ENCODE assay signal across 25 cellular contexts in genomic region chr15:95013379-95013778, GRCh38.
"Had no signal": no experiment of that assay in that cellular context is flagged by ENCODE, and none has a peak within 500 bp of the region (broad histone marks: within the 10 kb centered on the region; RNA-seq: fewer than 3 reads in every experiment).

No MANE protein-coding gene starts in this region.

- H3K27ac ChIP-seq: breast epithelium, SJSA1 had no signal

- ATAC-seq: activated CD4-positive, CD25-positive, alpha-beta regulatory T cell treated with anti-CD3 and anti-CD28 coated beads, Interleukin-2, amount 50 U/mL, for 24 hours; activated CD8-positive, alpha-beta T cell treated with anti-CD3 and anti-CD28 coated beads, Interleukin-2, amount 10 ng/mL, durations not matched to agents 7 days and 5 days; Panc1 had no signal

- H3K9me3 ChIP-seq: breast epithelium had no signal

- H3K27ac Mint-ChIP-seq: activated CD8-positive, alpha-beta T cell treated with anti-CD3 and anti-CD28 coated beads, Interleukin-2, amount 10 ng/mL, durations not matched to agents 7 days and 5 days; activated naive CD4-positive, alpha-beta T cell treated with anti-CD3 and anti-CD28 coated beads, Interleukin-2, amount 50 U/mL, for 24 hours; activated T-cell treated with anti-CD3 and anti-CD28 coated beads, Interleukin-2, amount 50 U/mL, for 24 hours; activated T-helper 1 cell treated with anti-CD3 and anti-CD28 coated beads, Interleukin-12 subunit alpha, Interleukin-12 subunit beta, Interleukin-2, Interleukin-4 antibody, amounts not matched to agents 30 ng/mL and 10 ng/mL and 1 ng/mL, durations not matched to agents 14 hours and 24 hours and 36 hours; IgD-negative memory B cell; T-helper 1 cell treated with Interleukin-12 subunit alpha and Interleukin-12 subunit beta and Interleukin-4 antibody, amounts not matched to agents 30 μg/mL and 1 μg/mL, for 36 hours had no signal

- H3K36me3 Mint-ChIP-seq: activated naive CD4-positive, alpha-beta T cell treated with anti-CD3 and anti-CD28 coated beads, Interleukin-2, amount 50 U/mL, for 24 hours; IgD-negative memory B cell had no signal

- H3K4me3 ChIP-seq: breast epithelium, SJSA1 had no signal

- H3K36me3 ChIP-seq: breast epithelium, SJSA1 had no signal

- H3K4me1 ChIP-seq: breast epithelium, SJSA1 had no signal

- H3K9me3 Mint-ChIP-seq: activated naive CD4-positive, alpha-beta T cell treated with anti-CD3 and anti-CD28 coated beads, Interleukin-2, amount 50 U/mL, for 24 hours; activated T-cell treated with anti-CD3 and anti-CD28 coated beads, Interleukin-2, amount 50 U/mL, for 24 hours; T-helper 1 cell treated with Interleukin-12 subunit alpha and Interleukin-12 subunit beta and Interleukin-4 antibody, amounts not matched to agents 30 μg/mL and 1 μg/mL, for 36 hours had no signal

- H3K27me3 Mint-ChIP-seq: IgD-negative memory B cell had no signal

- H3K4me1 Mint-ChIP-seq: activated naive CD4-positive, alpha-beta T cell treated with anti-CD3 and anti-CD28 coated beads, Interleukin-2, amount 50 U/mL, for 24 hours; IgD-negative memory B cell had no signal

- DNase-seq: activated CD4-positive, alpha-beta T cell treated with anti-CD3 and anti-CD28 coated beads for 4 hours; activated CD8-positive, alpha-beta T cell treated with anti-CD3 and anti-CD28 coated beads, Interleukin-2, amount 10 ng/mL, durations not matched to agents 7 days and 5 days; activated effector memory CD4-positive, alpha-beta T cell treated with Interleukin-2 at 50 U/mL for 16 hours; activated naive CD4-positive, alpha-beta T cell; activated T-cell treated with anti-CD3 and anti-CD28 coated beads, Interleukin-2, amount 50 U/mL, for 24 hours; aorta; KG1; NCI-H1048; NCI-H1417; NCI-H1694; NCI-H2029 treated with DMSO at 0.1 percent for 48 hours; NCI-H510A treated with DMSO at 0.1 percent for 48 hours; NCI-H69; NK-92 treated with Interleukin-12 subunit alpha and Interleukin-12 subunit beta, amount 100 ng/mL, for 24 hours; OCI-M1; RPMI8226; SHP77 had no signal

- H3K4me3 Mint-ChIP-seq: activated CD8-positive, alpha-beta T cell treated with anti-CD3 and anti-CD28 coated beads, Interleukin-2, amount 10 ng/mL, durations not matched to agents 7 days and 5 days; activated naive CD4-positive, alpha-beta T cell treated with anti-CD3 and anti-CD28 coated beads, Interleukin-2, amount 50 U/mL, for 24 hours; activated T-cell treated with anti-CD3 and anti-CD28 coated beads, Interleukin-2, amount 50 U/mL, for 24 hours; activated T-helper 1 cell treated with anti-CD3 and anti-CD28 coated beads, Interleukin-12 subunit alpha, Interleukin-12 subunit beta, Interleukin-2, Interleukin-4 antibody, amounts not matched to agents 30 ng/mL and 10 ng/mL and 1 ng/mL, durations not matched to agents 14 hours and 24 hours and 36 hours; IgD-negative memory B cell; T-helper 1 cell treated with Interleukin-12 subunit alpha and Interleukin-12 subunit beta and Interleukin-4 antibody, amounts not matched to agents 30 μg/mL and 1 μg/mL, for 36 hours had no signal

- H3K27me3 ChIP-seq: breast epithelium, SJSA1 had no signal
